ENCODE assay signal across 22 cellular contexts in the genomic region with DNA sequence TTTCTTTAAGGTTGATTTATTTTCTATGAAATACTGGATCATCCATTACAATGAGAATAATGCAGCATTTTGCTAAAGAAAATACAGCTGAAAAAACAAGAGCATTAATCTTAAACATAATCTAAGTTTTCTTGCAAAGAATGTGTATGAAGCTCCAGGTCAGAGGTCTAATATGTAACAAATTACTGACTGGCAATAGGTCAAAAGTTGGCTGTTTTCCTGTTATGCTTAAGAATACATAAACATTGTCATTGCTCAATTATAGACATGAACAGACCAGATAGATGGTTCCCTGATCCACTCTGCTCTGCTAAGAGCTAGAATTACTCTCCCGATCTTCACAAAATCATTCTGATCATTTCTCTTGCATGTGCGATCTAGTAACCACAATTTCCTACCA.
"Had no signal": no experiment of that assay in that cellular context is flagged by ENCODE, and none has a peak within 500 bp of the region (broad histone marks: within the 10 kb centered on the region; RNA-seq: fewer than 3 reads in every experiment).

No MANE protein-coding gene starts in this region.

- H3K27me3 ChIP-seq: hepatocyte, pancreas, tibial artery, upper lobe of left lung, vagina had no signal

- DNase-seq: dermis blood vessel endothelial cell; erythroblast; foreskin melanocyte; head of caudate nucleus; left colon; mucosa of descending colon; naive thymus-derived CD8-positive, alpha-beta T cell; nucleus accumbens; pancreas; right cardiac atrium; small intestine; stimulated activated CD4-positive, alpha-beta T cell treated with anti-CD3 and anti-CD28 coated beads, Interleukin-2, amount 100 ng/mL, for 48 hours; stimulated activated CD8-positive, alpha-beta memory T cell treated with anti-CD3 and anti-CD28 coated beads, Interleukin-4, amount 100 ng/mL, for 48 hours; stimulated activated naive CD8-positive, alpha-beta T cell treated with anti-CD3 and anti-CD28 coated beads, Interleukin-15, Interleukin-2, amounts not matched to agents 100 U/mL and 50 U/mL, for 24 hours; tibial artery; upper lobe of left lung had no signal

- H3K4me3 ChIP-seq: hepatocyte, mucosa of descending colon, pancreas, tibial artery, upper lobe of left lung, vagina had no signal

- FAIRE-seq: colon, pancreas, small intestine had no signal

- H3K27me3 Mint-ChIP-seq: progenitor cell of endocrine pancreas had no signal

- H3K9me3 ChIP-seq: mucosa of descending colon, pancreas, tibial artery, upper lobe of left lung, vagina had no signal

- H3K4me1 Mint-ChIP-seq: naive thymus-derived CD8-positive, alpha-beta T cell; neural crest cell; stimulated activated effector memory CD8-positive, alpha-beta T cell treated with anti-CD3 and anti-CD28 coated beads, Interleukin-12 subunit alpha, Interleukin-12 subunit beta, amount 100 ng/mL, for 72 hours had no signal

- H3K4me1 ChIP-seq: pancreas, tibial artery, upper lobe of left lung, vagina had no signal

- H3K4me2 ChIP-seq: hepatocyte had no signal

- H3K79me2 ChIP-seq: hepatocyte had no signal

- ATAC-seq: left colon; mucosa of descending colon; naive thymus-derived CD8-positive, alpha-beta T cell; pancreas; right cardiac atrium; stimulated activated effector memory CD8-positive, alpha-beta T cell treated with anti-CD3 and anti-CD28 coated beads, Interleukin-12 subunit alpha, Interleukin-12 subunit beta, amount 100 ng/mL, for 72 hours; stimulated activated naive CD8-positive, alpha-beta T cell treated with anti-CD3 and anti-CD28 coated beads, Interleukin-15, Interleukin-2, amounts not matched to agents 100 U/mL and 50 U/mL, for 24 hours had no signal

- H2AFZ ChIP-seq: hepatocyte had no signal

- H3K9me3 Mint-ChIP-seq: neural crest cell had no signal

- H3K4me3 Mint-ChIP-seq: naive thymus-derived CD8-positive, alpha-beta T cell; neural crest cell; stimulated activated effector memory CD8-positive, alpha-beta T cell treated with anti-CD3 and anti-CD28 coated beads, Interleukin-12 subunit alpha, Interleukin-12 subunit beta, amount 100 ng/mL, for 72 hours had no signal

- H3K36me3 Mint-ChIP-seq: naive thymus-derived CD8-positive, alpha-beta T cell; stimulated activated effector memory CD8-positive, alpha-beta T cell treated with anti-CD3 and anti-CD28 coated beads, Interleukin-12 subunit alpha, Interleukin-12 subunit beta, amount 100 ng/mL, for 72 hours had no signal

- H3K27ac Mint-ChIP-seq: naive thymus-derived CD8-positive, alpha-beta T cell; progenitor cell of endocrine pancreas; stimulated activated effector memory CD8-positive, alpha-beta T cell treated with anti-CD3 and anti-CD28 coated beads, Interleukin-12 subunit alpha, Interleukin-12 subunit beta, amount 100 ng/mL, for 72 hours had no signal

- H3K36me3 ChIP-seq: pancreas, tibial artery, upper lobe of left lung, vagina had no signal

- H3K27ac ChIP-seq: hepatocyte, pancreas, tibial artery, upper lobe of left lung, vagina had no signal
